26 cellular contexts compared by ENCODE assay signal in genomic region chr3:53185761-53186465, GRCh38. TPM values are rescaled to one million over a fixed set of nuclear protein-coding genes. Genes with fewer than 3 reads are reported as not detected.
DNase-seq lines count a peak whose midpoint lies in the region; ATAC-seq, FAIRE-seq and TF ChIP-seq lines count a peak whose summit lies in the region.
"Had no signal": no experiment of that assay in that cellular context is flagged by ENCODE, and none has a peak within 500 bp of the region (broad histone marks: within the 10 kb centered on the region; RNA-seq: fewer than 3 reads in every experiment).

No MANE protein-coding gene starts in this region.

- H3K27ac ChIP-seq in right cardiac atrium (ENCODE audit: low read length) (no peak overlapping the region), kidney (ENCODE audit: low read depth in 2 of 2, low read length in 2 of 2) (no peak overlapping the region), neuronal stem cell (replicated peaks; ENCODE audit: low read length) (no peak overlapping the region)
- H3K27ac ChIP-seq: GM23248, PC-9, RWPE1 had no signal

- no peak overlapping the region for H3K18ac ChIP-seq in neuronal stem cell (ENCODE audit: low read length)

- no peak overlapping the region for H4K8ac ChIP-seq in neuronal stem cell (ENCODE audit: low read depth, low read length)

- no peak overlapping the region for H4K91ac ChIP-seq in neuronal stem cell (ENCODE audit: low read depth, low read length, poor library complexity)

- DNase-seq in right cardiac atrium (peak in 2 of 3 donors; percentile 43 to 44), Right ventricle myocardium inferior (ENCODE audit: missing footprints) (no peak), kidney (peak; percentile 54), neuronal stem cell (ENCODE audit: low spot score) (no peak), NCI-H1694 (lab: John Stamatoyannopoulos, UW) (no peak), COR-L47 (lab: John Stamatoyannopoulos, UW) (no peak), GM13977 (ENCODE audit: low spot score) (no peak), H4 (ENCODE audit: low spot score) (no peak)
- DNase-seq: 8988T, ACHN, BE2C, DMS153, DND-41, GM23248, H9, HFFc6, IMR-90, KG1, MM.1S, NCI-H2029 treated with DMSO at 0.1 percent for 48 hours, NCI-H2227 treated with DMSO at 0.1 percent for 48 hours, NCI-H526 treated with DMSO at 0.1 percent for 48 hours, PC-9, SHP77 treated with DMSO at 0.1 percent for 48 hours had no signal

- H3K23ac ChIP-seq in neuronal stem cell (ENCODE audit: low read depth, low read length, poor library complexity): peak overlapping the region; percentile 23

- H3K79me1 ChIP-seq in neuronal stem cell (ENCODE audit: low read depth, low read length): peaks cover 2% of the 10 kb centered on the region

- 92% methylated on average over 20 of the region's 20 CpGs for WGBS in right cardiac atrium
- WGBS in neuronal stem cell (ENCODE audit: extremely low coverage in 2 of 2, insufficient read length in 2 of 2, insufficient replicate concordance in 1 of 2), 2 donors: no CpG with 5 or more reads among the region's 20 CpGs

- H3K36me3 ChIP-seq in kidney (ENCODE audit: control insufficient read depth in 1 of 2, insufficient read depth in 2 of 2, low read length in 2 of 2) (peaks cover 34 to 49% of the 10 kb centered on the region in 2 donors), neuronal stem cell (replicated peaks in 1 of 2; ENCODE audit: control insufficient read depth in 2 of 2, insufficient read depth in 2 of 2, low read length in 2 of 2) (peaks cover 0 to 13% of the 10 kb centered on the region in 2 donors)
- H3K36me3 ChIP-seq: BE2C had no signal

- TF ChIP-seq CTCF in kidney (IDR thresholded peaks at IDR 0.05; ENCODE audit: borderline replicate concordance, extremely low read depth, insufficient read depth) (no peak), GM13977 (IDR thresholded peaks at IDR 0.05; ENCODE audit: extremely low read depth, insufficient read depth, missing control alignments) (no peak)

- no peaks in the 10 kb centered on the region for H3K27me3 ChIP-seq in right cardiac atrium (ENCODE audit: control insufficient read depth, insufficient read depth)
- peaks cover 0 to 9% (median 0%) of the 10 kb centered on the region in 3 experiments for H3K27me3 ChIP-seq in neuronal stem cell (ENCODE audit: control insufficient read depth in 3 of 3, insufficient read depth in 3 of 3, low read depth in 1 of 3, low read length in 3 of 3)
- H3K27me3 ChIP-seq: BE2C had no signal

- H3K14ac ChIP-seq in neuronal stem cell (ENCODE audit: low read length): no peak overlapping the region

- H3K4me3 ChIP-seq in right cardiac atrium (ENCODE audit: low read length) (no peak overlapping the region), kidney (ENCODE audit: low read length in 2 of 2) (no peak overlapping the region), neuronal stem cell (ENCODE audit: low read length in 2 of 2) (peak overlapping the region in 1 of 2 donors; percentile 39)
- H3K4me3 ChIP-seq: GM23248, PC-9 had no signal

- H3K9me3 ChIP-seq in right cardiac atrium (ENCODE audit: control insufficient read depth, low read length) (no peaks in the 10 kb centered on the region), kidney (ENCODE audit: control insufficient read depth in 1 of 2, low read length in 2 of 2) (no peaks in the 10 kb centered on the region), neuronal stem cell (replicated peaks in 1 of 2; ENCODE audit: control insufficient read depth in 2 of 2, insufficient read depth in 1 of 2, low read depth in 1 of 2, low read length in 2 of 2) (no peaks in the 10 kb centered on the region)
- H3K9me3 ChIP-seq: BE2C had no signal

- no peak overlapping the region for H2BK12ac ChIP-seq in neuronal stem cell (ENCODE audit: low read length)

- H2BK120ac ChIP-seq in neuronal stem cell (ENCODE audit: low read depth, low read length): no peak overlapping the region

- H2AK5ac ChIP-seq in neuronal stem cell (ENCODE audit: low read depth, low read length): peak overlapping the region; percentile 29

- no peak overlapping the region for H3K4ac ChIP-seq in neuronal stem cell (ENCODE audit: low read length)

- FAIRE-seq in kidney (lab: Jason Lieb, UNC): no peak
- FAIRE-seq: GM18507 had no signal

- H2BK5ac ChIP-seq in neuronal stem cell (ENCODE audit: low read length): no peak overlapping the region

- intact Hi-C loops in right cardiac atrium (cut with DNase I) (no loop called here), Right ventricle myocardium inferior (cut with DNase I) (no loop called here), kidney (cut with DNase I) (no loop called here)

- no peak overlapping the region for H2BK15ac ChIP-seq in neuronal stem cell (ENCODE audit: low read length)

- H3K4me1 ChIP-seq in right cardiac atrium (ENCODE audit: control insufficient read depth, insufficient read depth, low read length): no peaks in the 10 kb centered on the region
- no peaks in the 10 kb centered on the region for H3K4me1 ChIP-seq in kidney (ENCODE audit: control insufficient read depth in 1 of 2, insufficient read depth in 1 of 2, low read depth in 1 of 2, low read length in 2 of 2)
- peaks cover 3 to 4% of the 10 kb centered on the region in 2 donors for H3K4me1 ChIP-seq in neuronal stem cell (ENCODE audit: control insufficient read depth in 2 of 2, insufficient read depth in 1 of 2, low read depth in 1 of 2, low read length in 2 of 2)
- H3K4me1 ChIP-seq: BE2C had no signal

- no peak overlapping the region for H2AFZ ChIP-seq in neuronal stem cell (ENCODE audit: low read length)
- H2AFZ ChIP-seq: GM23248, PC-9 had no signal

- H3K4me2 ChIP-seq in neuronal stem cell (ENCODE audit: insufficient read depth, low read length, poor library complexity, severe bottlenecking): no peak overlapping the region
- H3K4me2 ChIP-seq: PC-9 had no signal

- no peak for ATAC-seq in right cardiac atrium
- ATAC-seq in Right ventricle myocardium inferior: no peak

- H3K9ac ChIP-seq in kidney (ENCODE audit: low read length in 2 of 2): no peak overlapping the region
- no peak overlapping the region for H3K9ac ChIP-seq in neuronal stem cell (ENCODE audit: low read depth, low read length, poor library complexity)
- H3K9ac ChIP-seq: GM23248 had no signal

- in situ Hi-C loops in GM13977 (cut with MboI; ENCODE audit: low pct_unique_long_range_greater_than_20kb, low sequenced_read_pairs, unreplicated experiment): no loop called here

RNA-seq across cellular contexts. Expression of gene PRKCD, which starts 24.9 kb away (rescaled TPM):
- total RNA-seq in right cardiac atrium: 10 to 100 TPM; 26.2 to 34.4 (median 31.3) TPM
- polyA plus RNA-seq in right cardiac atrium: 20.9 TPM
- 16.9 TPM for total RNA-seq in Right ventricle myocardium inferior
- total RNA-seq in kidney: 26.6 TPM
- 29.1 TPM for polyA plus RNA-seq in kidney (ENCODE audit: insufficient read depth, low read depth, low replicate concordance)
- 7.8 TPM for polyA plus RNA-seq in neuronal stem cell (2013, experiment 1 of 2)
- polyA plus RNA-seq in neuronal stem cell (2013, experiment 2 of 2): 7.9 TPM
- 0.35 and 1.2 TPM in 2 replicates for total RNA-seq in H4 (2014; rRNA removed; shearing (Covaris generic))

RNA-seq across cellular contexts. Expression of gene RFT1, which starts 55.7 kb away (rescaled TPM):
- total RNA-seq in right cardiac atrium (10 to 100 TPM; 10.6 to 12.9 (median 12.6) TPM), Right ventricle myocardium inferior (11.0 TPM), kidney (22.8 TPM)
- polyA plus RNA-seq in right cardiac atrium (7.0 TPM), kidney (ENCODE audit: insufficient read depth, low read depth, low replicate concordance) (14.7 TPM)
- polyA plus RNA-seq in neuronal stem cell (2013, experiment 1 of 2): 9.3 TPM
- polyA plus RNA-seq in neuronal stem cell (2013, experiment 2 of 2): 9.6 TPM
- total RNA-seq in H4 (2014; rRNA removed; shearing (Covaris generic)): 6.2 and 16.5 TPM in 2 replicates

Comparison
In these comparisons a context has a peak if more than half of its experiments do, and no peak if none do; other contexts are left out.
1. DNase-seq: peak in right cardiac atrium (2 of 3) and kidney (single experiment); none in Right ventricle myocardium inferior (single experiment), neuronal stem cell (single experiment), NCI-H1694 (single experiment), COR-L47 (single experiment), GM13977 (single experiment) and H4 (single experiment).